16 cellular contexts compared by ENCODE assay signal in the genomic region with DNA sequence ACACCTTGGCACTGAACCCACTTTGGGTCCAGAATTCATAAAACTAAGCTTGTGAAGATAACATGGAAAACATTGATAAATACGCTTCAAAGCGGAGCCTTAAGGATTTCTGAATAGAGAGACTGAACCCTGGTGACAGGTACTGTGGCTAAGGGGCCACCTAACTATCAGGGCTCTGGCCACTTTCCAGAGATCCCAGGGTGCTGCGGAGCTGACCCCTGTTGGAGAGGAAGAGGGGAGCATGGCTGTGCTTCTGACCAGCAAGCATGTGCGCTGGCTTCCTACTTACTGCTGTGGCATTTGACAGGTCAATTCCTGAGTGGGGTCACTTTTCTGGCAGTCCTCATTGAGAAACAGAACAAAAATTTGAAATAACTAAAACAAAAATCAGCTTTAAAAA.
DNase-seq lines count a peak whose midpoint lies in the region; ATAC-seq and TF ChIP-seq lines count a peak whose summit lies in the region.
"Had no signal": no experiment of that assay in that cellular context is flagged by ENCODE, and none has a peak within 500 bp of the region (broad histone marks: within the 10 kb centered on the region; RNA-seq: fewer than 3 reads in every experiment).

No MANE protein-coding gene starts in this region.

- intact Hi-C loops in posterior vena cava (cut with DNase I), result no loop called here

- no peaks in the 10 kb centered on the region for H4K20me1 ChIP-seq in GM23338 (replicated peaks; ENCODE audit: insufficient read depth)
- no peaks in the 10 kb centered on the region for H4K20me1 ChIP-seq in H9 (ENCODE audit: control insufficient read depth, insufficient read depth, insufficient read length)

- H3K9ac ChIP-seq in H9 (ENCODE audit: extremely low read depth, insufficient read length, low read length) (no peak overlapping the region), endodermal cell (ENCODE audit: extremely low read depth, low read length, poor library complexity, severe bottlenecking) (no peak overlapping the region)

- H3K14ac ChIP-seq in H9 (ENCODE audit: insufficient read depth, low read length), result no peak overlapping the region

- H2AFZ ChIP-seq in GM23338 (no peak overlapping the region), H9 (ENCODE audit: low read length) (no peak overlapping the region)

- no peak overlapping the region for H4K5ac ChIP-seq in H9 (ENCODE audit: insufficient read length, low read depth, low read length)

- H3K4me3 Mint-ChIP-seq in GM23338 (no peak overlapping the region), H9 (no peak overlapping the region), endodermal cell (no peak overlapping the region)
- H3K4me3 Mint-ChIP-seq: CD4-positive, alpha-beta memory T cell had no signal

- H2BK120ac ChIP-seq in H9 (ENCODE audit: low read depth, low read length, poor library complexity, severe bottlenecking), result no peak overlapping the region

- no peaks in the 10 kb centered on the region for H3K23me2 ChIP-seq in H9 (ENCODE audit: insufficient read length, low read depth, low read length, poor library complexity, severe bottlenecking)

- H4K8ac ChIP-seq in H9 (replicated peaks; ENCODE audit: insufficient read length, low read depth, low read length), result no peak overlapping the region

- H3K9me3 ChIP-seq in H9 (ENCODE audit: control insufficient read depth, low read depth, low read length) (no peaks in the 10 kb centered on the region), endodermal cell (ENCODE audit: control insufficient read depth, low read length) (no peaks in the 10 kb centered on the region)

- H2AK5ac ChIP-seq in H9 (ENCODE audit: insufficient read length, low read length), result no peak overlapping the region

- H3K9me3 Mint-ChIP-seq in GM23338 (no peaks in the 10 kb centered on the region), H9 (no peaks in the 10 kb centered on the region), endodermal cell (no peaks in the 10 kb centered on the region)
- H3K9me3 Mint-ChIP-seq: CD4-positive, alpha-beta memory T cell had no signal

- H3K27me3 ChIP-seq in GM23338 (ENCODE audit: insufficient read depth) (no peaks in the 10 kb centered on the region), H9 (ENCODE audit: insufficient read depth, low read length) (no peaks in the 10 kb centered on the region), endodermal cell (ENCODE audit: control insufficient read depth, insufficient read depth, low read length, poor library complexity, severe bottlenecking) (no peaks in the 10 kb centered on the region)

- H4K91ac ChIP-seq in H9 (ENCODE audit: insufficient read length, low read depth, low read length), result no peak overlapping the region

- no peak for DNase-seq in GM23338 (ENCODE audit: low spot score)
- DNase-seq in H9, result no peak
- no peak for DNase-seq in endodermal cell
- no peak for DNase-seq in posterior vena cava (ENCODE audit: low spot score)
- DNase-seq in activated CD8-positive, alpha-beta memory T cell treated with anti-CD3 and anti-CD28 coated beads for 24 hours, result no peak
- no peak for DNase-seq in T-helper 1 cell
- DNase-seq: C1 segment of cervical spinal cord; Calu3; CD4-positive, alpha-beta memory T cell; COR-L47; DMS53; DMS79 treated with DMSO at 0.1 percent for 48 hours; GF-D8; GOT3; H7 had no signal

- H3K27ac Mint-ChIP-seq in GM23338 (no peak overlapping the region), H9 (no peak overlapping the region), endodermal cell (no peak overlapping the region)
- H3K27ac Mint-ChIP-seq: CD4-positive, alpha-beta memory T cell had no signal

- WGBS in H9 (ENCODE audit: extremely low coverage, insufficient read length, low lambda C conversion rate), result no CpG with 5 or more reads among the region's 4 CpGs
- WGBS in endodermal cell (ENCODE audit: insufficient coverage in 1 of 2, insufficient read length in 1 of 2), 2 experiments, result 91 to 100% methylated on average over 2 to 4 of the region's 4 CpGs

- H2BK20ac ChIP-seq in H9 (ENCODE audit: low read depth, low read length, poor library complexity, severe bottlenecking), result no peak overlapping the region

- H3K18ac ChIP-seq in H9 (ENCODE audit: insufficient read length, low read depth, low read length), result no peak overlapping the region

- no peak overlapping the region for H3K4ac ChIP-seq in H9 (ENCODE audit: low read depth, low read length)

- H3K79me1 ChIP-seq in H9 (ENCODE audit: insufficient read depth, low read depth, low read length, poor library complexity, severe bottlenecking), result no peaks in the 10 kb centered on the region

- H3K27ac ChIP-seq in GM23338 (ENCODE audit: low read depth) (no peak overlapping the region), H9 (ENCODE audit: insufficient read length, low read depth, low read length) (no peak overlapping the region), endodermal cell (ENCODE audit: low read depth, low read length) (no peak overlapping the region)

- no peak overlapping the region for H3K23ac ChIP-seq in H9 (ENCODE audit: insufficient read length, low read depth, low read length)

- H3F3A ChIP-seq in GM23338 (replicated peaks; ENCODE audit: low read depth), result no peaks in the 10 kb centered on the region

- H3K56ac ChIP-seq in H9 (ENCODE audit: insufficient read length, low read depth, low read length), result no peak overlapping the region

- no peaks in the 10 kb centered on the region for H3K79me2 ChIP-seq in GM23338 (replicated peaks; ENCODE audit: insufficient read depth)
- no peaks in the 10 kb centered on the region for H3K79me2 ChIP-seq in H9 (ENCODE audit: insufficient read depth, low read length)

- no peak overlapping the region for H2BK5ac ChIP-seq in H9 (ENCODE audit: insufficient read length, low read length)

- no peak overlapping the region for H2BK15ac ChIP-seq in H9 (ENCODE audit: low read depth, low read length)

- no peaks in the 10 kb centered on the region for H3K36me3 ChIP-seq in GM23338 (ENCODE audit: insufficient read depth)
- H3K36me3 ChIP-seq in endodermal cell (ENCODE audit: control insufficient read depth, insufficient read depth, low read length), result peaks cover 9% of the 10 kb centered on the region

- H3K4me3 ChIP-seq in GM23338 (no peak overlapping the region), endodermal cell (ENCODE audit: low read length) (no peak overlapping the region)

- H3K4me1 Mint-ChIP-seq in GM23338 (no peaks in the 10 kb centered on the region), H9 (peaks cover 0 to 5% of the 10 kb centered on the region in 2 experiments; a peak in 2 of 4 replicates), endodermal cell (no peaks in the 10 kb centered on the region)
- H3K4me1 Mint-ChIP-seq: CD4-positive, alpha-beta memory T cell had no signal

- H3K4me2 ChIP-seq in GM23338 (no peak overlapping the region), H9 (ENCODE audit: insufficient read depth, insufficient read length, low read length) (no peak overlapping the region)

- no peaks in the 10 kb centered on the region for H3K27me3 Mint-ChIP-seq in GM23338 (ENCODE audit: insufficient read depth, low read depth, poor library complexity)
- no peaks in the 10 kb centered on the region for H3K27me3 Mint-ChIP-seq in H9 (ENCODE audit: low read depth)
- no peaks in the 10 kb centered on the region for H3K27me3 Mint-ChIP-seq in endodermal cell (ENCODE audit: insufficient read depth)

- peak; percentile 58 for ATAC-seq in GM23338
- ATAC-seq: HCT116 had no signal

- no peaks in the 10 kb centered on the region for H3K4me1 ChIP-seq in GM23338 (ENCODE audit: insufficient read depth)
- no peaks in the 10 kb centered on the region for H3K4me1 ChIP-seq in H9 (ENCODE audit: insufficient read depth, low read length)
- H3K4me1 ChIP-seq in endodermal cell (ENCODE audit: control insufficient read depth, insufficient read depth, low read length), result no peaks in the 10 kb centered on the region

- H3T11ph ChIP-seq in H9 (ENCODE audit: low read length), result no peak overlapping the region

- peaks cover 7% of the 10 kb centered on the region; the same call in 2 of the 3 replicates for H3K36me3 Mint-ChIP-seq in GM23338 (ENCODE audit: low read depth)
- no peaks in the 10 kb centered on the region; a peak in 2 of 7 replicates for H3K36me3 Mint-ChIP-seq in H9 (ENCODE audit: insufficient read depth in 1 of 3, low read depth in 3 of 3)
- no peaks in the 10 kb centered on the region for H3K36me3 Mint-ChIP-seq in endodermal cell (ENCODE audit: low read depth)
- H3K36me3 Mint-ChIP-seq: CD4-positive, alpha-beta memory T cell had no signal

- H2BK12ac ChIP-seq in H9 (ENCODE audit: insufficient read length, low read depth, low read length), result no peak overlapping the region

- H3K9me2 ChIP-seq in GM23338 (ENCODE audit: insufficient read depth), result no peaks in the 10 kb centered on the region

- TF ChIP-seq CTCF in GM23338 (conservative IDR thresholded peaks at IDR 0.05; ENCODE audit: low read depth in 2 of 2) (peak in 1 of 2 experiments; percentile 40; a peak in 2 of 4 replicates), H9 (conservative IDR thresholded peaks at IDR 0.05) (peak; percentile 29; the same call in 1 of the 3 replicates), endodermal cell (conservative IDR thresholded peaks at IDR 0.05) (peak; percentile 47)

TF ChIP-seq in GM23338, 12 proteins besides CTCF, POLR2A, EP300 and RAD21 (continues in another document):
- TF ChIP-seq EZH2phosphoT487 (IDR thresholded peaks at IDR 0.05; ENCODE audit: unreplicated experiment), result no peak
- no peak for TF ChIP-seq JUNB (IDR thresholded peaks at IDR 0.05; ENCODE audit: unreplicated experiment)
- TF ChIP-seq EZH2 (IDR thresholded peaks at IDR 0.05; ENCODE audit: low read depth, unreplicated experiment), result no peak
- no peak for TF ChIP-seq ZNF331 (CRISPR knock-in tag; IDR thresholded peaks at IDR 0.05; ENCODE audit: low read depth)
- TF ChIP-seq, protein P1, sequence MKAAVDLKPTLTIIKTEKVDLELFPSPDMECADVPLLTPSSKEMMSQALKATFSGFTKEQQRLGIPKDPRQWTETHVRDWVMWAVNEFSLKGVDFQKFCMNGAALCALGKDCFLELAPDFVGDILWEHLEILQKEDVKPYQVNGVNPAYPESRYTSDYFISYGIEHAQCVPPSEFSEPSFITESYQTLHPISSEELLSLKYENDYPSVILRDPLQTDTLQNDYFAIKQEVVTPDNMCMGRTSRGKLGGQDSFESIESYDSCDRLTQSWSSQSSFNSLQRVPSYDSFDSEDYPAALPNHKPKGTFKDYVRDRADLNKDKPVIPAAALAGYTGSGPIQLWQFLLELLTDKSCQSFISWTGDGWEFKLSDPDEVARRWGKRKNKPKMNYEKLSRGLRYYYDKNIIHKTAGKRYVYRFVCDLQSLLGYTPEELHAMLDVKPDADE (IDR thresholded peaks at IDR 0.05), result no peak
- no peak for TF ChIP-seq POLR2AphosphoS5 (IDR thresholded peaks at IDR 0.05; ENCODE audit: low read depth)
- TF ChIP-seq STAT1 (IDR thresholded peaks at IDR 0.05; ENCODE audit: unreplicated experiment), result no peak
